Comparison of ENCODE assay signal across 1 cellular context in genomic region chr1:69263982-69264381, GRCh38.
TF ChIP-seq lines count a peak whose summit lies in the region.

No MANE protein-coding gene starts in this region.

TF ChIP-seq in HEK293, 187 proteins besides CTCF, POLR2A, EP300 and RAD21 (continued from another document):
- TF ChIP-seq ATF2 (tag by site-specific recombination; IDR thresholded peaks at IDR 0.05; ENCODE audit: low read depth) (0 out of 2 replicates have a peak, but pooled peaks have one; percentile 17), PRDM4 (tag by site-specific recombination; IDR thresholded peaks at IDR 0.05) (peak; percentile 72), GLI4 (tag by site-specific recombination; IDR thresholded peaks at IDR 0.05) (no peak), PRDM1 (tag by site-specific recombination; IDR thresholded peaks at IDR 0.05) (no peak), ZXDB (tag by site-specific recombination; IDR thresholded peaks at IDR 0.05) (no peak), PBX3 (CRISPR knock-in tag; IDR thresholded peaks at IDR 0.05) (no peak), ZNF121 (tag by site-specific recombination; IDR thresholded peaks at IDR 0.05) (no peak), KLF16 (tag by site-specific recombination; IDR thresholded peaks at IDR 0.05) (no peak), SCRT1 (tag by site-specific recombination; IDR thresholded peaks at IDR 0.05; ENCODE audit: borderline replicate concordance) (no peak), SP7 (tag by site-specific recombination; IDR thresholded peaks at IDR 0.05) (peak; percentile 94), ZSCAN16 (tag by site-specific recombination; IDR thresholded peaks at IDR 0.05) (no peak), GLIS2 (tag by site-specific recombination; IDR thresholded peaks at IDR 0.05) (no peak), ZNF560 (tag by site-specific recombination; IDR thresholded peaks at IDR 0.05; ENCODE audit: borderline replicate concordance) (no peak), ZNF335 (tag by site-specific recombination; conservative IDR thresholded peaks at IDR 0.05) (peak; percentile 41; the same call in 1 of the 2 replicates), ZNF610 (tag by site-specific recombination; IDR thresholded peaks at IDR 0.05; ENCODE audit: borderline replicate concordance) (no peak), GLIS1 (tag by site-specific recombination; IDR thresholded peaks at IDR 0.05) (peak; percentile 42; the same call in 1 of the 2 replicates), ZNF791 (tag by site-specific recombination; IDR thresholded peaks at IDR 0.05) (no peak), MEIS1 (CRISPR knock-in tag; IDR thresholded peaks at IDR 0.05; ENCODE audit: borderline replicate concordance) (0 out of 2 replicates have a peak, but pooled peaks have one; percentile 30), ZNF184 (tag by site-specific recombination; IDR thresholded peaks at IDR 0.05) (no peak), FEZF1 (tag by site-specific recombination; IDR thresholded peaks at IDR 0.05) (peak; percentile 78), ZNF830 (tag by site-specific recombination; IDR thresholded peaks at IDR 0.05; ENCODE audit: low read depth) (no peak), ZNF426 (tag by site-specific recombination; IDR thresholded peaks at IDR 0.05) (no peak), MZF1 (tag by site-specific recombination; IDR thresholded peaks at IDR 0.05; ENCODE audit: borderline replicate concordance) (peak; percentile 78), ZNF677 (tag by site-specific recombination; IDR thresholded peaks at IDR 0.05) (no peak), ZNF10 (tag by site-specific recombination; IDR thresholded peaks at IDR 0.05) (no peak), ZNF391 (tag by site-specific recombination; IDR thresholded peaks at IDR 0.05; ENCODE audit: borderline replicate concordance, low read depth) (no peak), ZNF624 (tag by site-specific recombination; IDR thresholded peaks at IDR 0.05) (no peak), ZNF670 (tag by site-specific recombination; IDR thresholded peaks at IDR 0.05; ENCODE audit: low read depth) (no peak), SCRT2 (tag by site-specific recombination; IDR thresholded peaks at IDR 0.05) (no peak)
